19 cellular contexts compared by ENCODE assay signal in the genomic region with DNA sequence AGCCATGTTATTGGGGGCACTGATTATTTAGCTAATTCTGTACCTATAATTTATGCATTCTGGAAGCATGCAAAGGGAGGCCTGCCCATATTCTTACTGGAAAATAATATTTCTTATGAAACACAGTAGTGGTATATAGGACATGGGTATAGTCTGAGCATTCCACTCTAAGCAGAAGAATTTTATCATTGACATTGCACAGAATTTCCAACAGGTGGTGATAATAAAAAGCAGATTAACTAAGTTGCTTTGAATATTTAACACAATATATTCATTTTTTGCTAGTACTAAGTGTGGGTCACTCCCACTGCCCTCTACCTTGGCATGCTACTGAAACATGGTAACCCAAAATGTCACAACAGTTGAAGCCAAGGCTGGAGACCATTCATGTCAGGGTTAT.
"Had no signal": no experiment of that assay in that cellular context is flagged by ENCODE, and none has a peak within 500 bp of the region (broad histone marks: within the 10 kb centered on the region; RNA-seq: fewer than 3 reads in every experiment).

No MANE protein-coding gene starts in this region.

- H3K36me3 ChIP-seq: gastrocnemius medialis, heart right ventricle, neutrophil, stomach, thoracic aorta, transverse colon had no signal

- H3K27me3 ChIP-seq: gastrocnemius medialis, heart right ventricle, neutrophil, stomach, transverse colon had no signal

- H3K4me1 ChIP-seq: gastrocnemius medialis, heart right ventricle, psoas muscle, stomach, transverse colon had no signal

- H3K9me3 ChIP-seq: gastrocnemius medialis, heart right ventricle, mucosa of descending colon, neutrophil, psoas muscle, stomach, thoracic aorta, transverse colon had no signal

- H3K4me3 ChIP-seq: gastrocnemius medialis, heart right ventricle, mucosa of descending colon, psoas muscle, stomach, thoracic aorta, transverse colon had no signal

- H3K27ac ChIP-seq: gastrocnemius medialis, heart right ventricle, neutrophil, psoas muscle, stomach, thoracic aorta, transverse colon had no signal

- DNase-seq: effector memory CD4-positive, alpha-beta T cell; gastrocnemius medialis; heart right ventricle; hypothalamus; kidney glomerular epithelial cell; mammary epithelial cell; mucosa of descending colon; naive thymus-derived CD8-positive, alpha-beta T cell; psoas muscle; retina; small intestine; stimulated activated CD4-positive, alpha-beta T cell treated with anti-CD3 and anti-CD28 coated beads, Interleukin-12 subunit alpha, Interleukin-12 subunit beta, amount 100 ng/mL, for 4 hours; stimulated activated naive CD4-positive, alpha-beta T cell; stomach; substantia nigra; transverse colon had no signal

- ATAC-seq: esophagus mucosa; gastrocnemius medialis; heart right ventricle; mucosa of descending colon; naive thymus-derived CD8-positive, alpha-beta T cell; psoas muscle had no signal
